16 cellular contexts compared by ENCODE assay signal in the genomic region with DNA sequence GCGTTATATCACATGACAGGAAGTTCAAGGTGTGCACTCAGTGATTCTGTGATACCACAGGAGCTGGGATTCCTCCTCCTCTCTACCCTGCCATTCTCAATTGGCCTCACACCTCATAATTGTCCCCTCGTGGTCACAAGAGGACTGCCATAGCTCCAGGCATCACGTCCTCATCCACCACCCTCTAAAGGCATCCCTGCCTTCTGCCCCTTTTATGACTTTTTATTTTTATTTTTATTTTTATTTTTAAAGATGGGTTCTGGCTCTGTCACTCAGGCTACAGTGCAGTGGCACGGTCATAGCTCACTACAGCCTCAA. TPM values are rescaled to one million over a fixed set of nuclear protein-coding genes. Genes with fewer than 3 reads are reported as not detected.
DNase-seq lines count a peak whose midpoint lies in the region; ATAC-seq and TF ChIP-seq lines count a peak whose summit lies in the region.
"Had no signal": no experiment of that assay in that cellular context is flagged by ENCODE, and none has a peak within 500 bp of the region (broad histone marks: within the 10 kb centered on the region; RNA-seq: fewer than 3 reads in every experiment).

No MANE protein-coding gene starts in this region.

- intact Hi-C loops in left ventricle myocardium superior (cut with micrococcal nuclease) (no loop called here), vagina (cut with DNase I) (no loop called here)
- intact Hi-C loops in naive thymus-derived CD4-positive, alpha-beta T cell (cut with micrococcal nuclease), result no loop called here

- H3K36me3 Mint-ChIP-seq in naive thymus-derived CD4-positive, alpha-beta T cell, result peaks cover 0 to 3% (median 0%) of the 10 kb centered on the region in 5 donors
- H3K36me3 Mint-ChIP-seq: CD4-positive, CD25-positive, alpha-beta regulatory T cell had no signal

- H3K9me3 Mint-ChIP-seq in naive thymus-derived CD4-positive, alpha-beta T cell, result peaks cover 0 to 15% (median 5%) of the 10 kb centered on the region in 11 donors

- H3K27ac ChIP-seq in cardiac muscle cell (peak overlapping the region; percentile 83), coronary artery (peak overlapping the region; percentile 74 to 91), vagina (peak overlapping the region; percentile 30)
- no peak overlapping the region for H3K27ac ChIP-seq in naive thymus-derived CD4-positive, alpha-beta T cell (ENCODE audit: low read depth, low read length)
- H3K27ac ChIP-seq: pancreas, suprapubic skin had no signal

- H3K4me3 ChIP-seq in cardiac muscle cell (no peak overlapping the region), coronary artery (no peak overlapping the region), vagina (no peak overlapping the region)
- no peak overlapping the region for H3K4me3 ChIP-seq in naive thymus-derived CD4-positive, alpha-beta T cell (ENCODE audit: low read length)
- H3K4me3 ChIP-seq: A549, pancreas, suprapubic skin had no signal

- no peak for ATAC-seq in left ventricle myocardium superior
- no peak for ATAC-seq in naive thymus-derived CD4-positive, alpha-beta T cell

- DNase-seq in cardiac muscle cell (ENCODE audit: low read depth in 1 of 2, low spot score in 1 of 2) (no peak), left ventricle myocardium superior (no peak), coronary artery (ENCODE audit: low spot score) (no peak), vagina (ENCODE audit: extremely low spot score in 2 of 2) (no peak), NCI-H128 (lab: John Stamatoyannopoulos, UW; ENCODE audit: unreplicated experiment) (no peak), AG08395 (ENCODE audit: low spot score) (no peak), SKM-1 treated with dmso at 0.1 percent for 144 hours (lab: John Stamatoyannopoulos, UW; ENCODE audit: unreplicated experiment) (no peak)
- peak in 2 of 9 donors; percentile 33 to 37 for DNase-seq in naive thymus-derived CD4-positive, alpha-beta T cell
- DNase-seq: DMS79; NCI-H1436 treated with DMSO at 0.1 percent for 48 hours; stimulated activated CD4-positive, alpha-beta T cell treated with anti-CD3 and anti-CD28 coated beads, Interleukin-4, amount 100 ng/mL, for 24 hours had no signal

- peaks cover 6% of the 10 kb centered on the region for H3K4me1 ChIP-seq in cardiac muscle cell (ENCODE audit: low read depth)
- peaks cover 0 to 12% of the 10 kb centered on the region in 2 donors for H3K4me1 ChIP-seq in naive thymus-derived CD4-positive, alpha-beta T cell (ENCODE audit: control insufficient read depth in 2 of 2, insufficient read depth in 2 of 2, low read length in 2 of 2)
- peaks cover 23% of the 10 kb centered on the region for H3K4me1 ChIP-seq in vagina
- H3K4me1 ChIP-seq: pancreas had no signal

- no peaks in the 10 kb centered on the region for H3K27me3 ChIP-seq in cardiac muscle cell
- H3K27me3 ChIP-seq in naive thymus-derived CD4-positive, alpha-beta T cell (ENCODE audit: control insufficient read depth in 2 of 2, insufficient read depth in 2 of 2, low read length in 2 of 2), result no peaks in the 10 kb centered on the region
- H3K27me3 ChIP-seq in vagina, result no peaks in the 10 kb centered on the region
- H3K27me3 ChIP-seq: pancreas, suprapubic skin had no signal

- CTCF ChIA-PET in naive thymus-derived CD4-positive, alpha-beta T cell (lab: Charles Lee), result no interaction called here

- H3K4me3 Mint-ChIP-seq in naive thymus-derived CD4-positive, alpha-beta T cell, result peak overlapping the region in 7 of 10 donors; percentile 12 to 64 (median 62)
- H3K4me3 Mint-ChIP-seq: activated naive CD4-positive, alpha-beta T cell treated with anti-CD3 and anti-CD28 coated beads for 36 hours; CD4-positive, CD25-positive, alpha-beta regulatory T cell had no signal

- H3K36me3 ChIP-seq in cardiac muscle cell, result no peaks in the 10 kb centered on the region
- no peaks in the 10 kb centered on the region for H3K36me3 ChIP-seq in naive thymus-derived CD4-positive, alpha-beta T cell (ENCODE audit: control insufficient read depth in 2 of 3, insufficient read depth in 3 of 3, low read length in 3 of 3)
- H3K36me3 ChIP-seq in vagina, result no peaks in the 10 kb centered on the region
- H3K36me3 ChIP-seq: pancreas, suprapubic skin had no signal

- no peak for TF ChIP-seq POLR2A in vagina (IDR thresholded peaks at IDR 0.05)

- H3K27ac Mint-ChIP-seq in naive thymus-derived CD4-positive, alpha-beta T cell, result peak overlapping the region in 6 of 9 donors; percentile 32 to 88 (median 66)
- H3K27ac Mint-ChIP-seq: activated naive CD4-positive, alpha-beta T cell treated with anti-CD3 and anti-CD28 coated beads for 36 hours; CD4-positive, CD25-positive, alpha-beta regulatory T cell had no signal

- peaks cover 0 to 26% (median 11%) of the 10 kb centered on the region in 7 donors for H3K4me1 Mint-ChIP-seq in naive thymus-derived CD4-positive, alpha-beta T cell

- POLR2A ChIA-PET in naive thymus-derived CD4-positive, alpha-beta T cell (lab: Charles Lee), result no interaction called here

- no peaks in the 10 kb centered on the region for H3K9me3 ChIP-seq in cardiac muscle cell (ENCODE audit: low read depth)
- H3K9me3 ChIP-seq in naive thymus-derived CD4-positive, alpha-beta T cell (ENCODE audit: control insufficient read depth in 2 of 3, low read length in 3 of 3), result peaks cover 0 to 8% (median 0%) of the 10 kb centered on the region in 3 experiments
- H3K9me3 ChIP-seq in vagina, result no peaks in the 10 kb centered on the region
- H3K9me3 ChIP-seq: A549, pancreas had no signal

- TF ChIP-seq CTCF in cardiac muscle cell (IDR thresholded peaks at IDR 0.05; ENCODE audit: low read depth, low read length) (no peak), coronary artery (IDR thresholded peaks at IDR 0.05) (no peak), vagina (IDR thresholded peaks at IDR 0.05) (no peak)

- no peaks in the 10 kb centered on the region for H3K27me3 Mint-ChIP-seq in naive thymus-derived CD4-positive, alpha-beta T cell

RNA-seq across cellular contexts. Expression of gene PDGFA, which starts 47.0 kb away (rescaled TPM):
- total RNA-seq in cardiac muscle cell (22.0 and 25.6 TPM in 2 replicates), left ventricle myocardium superior (32.7 TPM), vagina (31.2 TPM)
- polyA plus RNA-seq in cardiac muscle cell, result 6.5 and 7.7 TPM in 2 replicates
- 1 to 10 TPM in 2 of 5 experiments, under 1 TPM in 2, not detected in 1; 0.16 to 2.6 (median 1.1) TPM for total RNA-seq in naive thymus-derived CD4-positive, alpha-beta T cell
- not detected for polyA plus RNA-seq in naive thymus-derived CD4-positive, alpha-beta T cell
- polyA plus RNA-seq: CD4-positive, CD25-positive, alpha-beta regulatory T cell had no signal
